1 cellular context compared by ENCODE assay signal in genomic region chr16:47475786-47476185, GRCh38.
A peak's percentile ranks its signal among the peaks of the same experiment; 100 is the strongest.
TF ChIP-seq lines count a peak whose summit lies in the region.

No MANE protein-coding gene starts in this region.

TF ChIP-seq in HepG2, 621 proteins besides CTCF, POLR2A, EP300 and RAD21 (continued from another document and continues in another):
- TF ChIP-seq REST (IDR thresholded peaks at IDR 0.05; ENCODE audit: borderline replicate concordance in 1 of 2, low read depth in 1 of 2, low read length in 2 of 2) (peak in 1 of 2 experiments; percentile 15; a peak in 1 of 4 replicates), ZNF503 (CRISPR knock-in tag; IDR thresholded peaks at IDR 0.05) (peak; percentile 58; the same call in 1 of the 2 replicates), ZNF460 (CRISPR knock-in tag; IDR thresholded peaks at IDR 0.05; ENCODE audit: borderline replicate concordance) (no peak), ZSCAN30 (CRISPR knock-in tag; IDR thresholded peaks at IDR 0.05) (no peak), HOXD1 (CRISPR knock-in tag; IDR thresholded peaks at IDR 0.05) (no peak; the same call in 1 of the 2 replicates), TFE3 (CRISPR knock-in tag; IDR thresholded peaks at IDR 0.05) (peak; percentile 83), NFIC (IDR thresholded peaks at IDR 0.05; ENCODE audit: low read length) (peak; percentile 88), STAG1 (CRISPR knock-in tag; IDR thresholded peaks at IDR 0.05) (peak; percentile 24; the same call in 1 of the 2 replicates), ZNF362 (CRISPR knock-in tag; IDR thresholded peaks at IDR 0.05; ENCODE audit: borderline replicate concordance) (peak; percentile 96), ZBTB20 (CRISPR knock-in tag; IDR thresholded peaks at IDR 0.05; ENCODE audit: borderline replicate concordance, low read depth) (peak; percentile 77; the same call in 1 of the 2 replicates), ELF1 (CRISPR knock-in tag; IDR thresholded peaks at IDR 0.05) (no peak), E2F1 (CRISPR knock-in tag; IDR thresholded peaks at IDR 0.05) (no peak), NFAT5 (CRISPR knock-in tag; IDR thresholded peaks at IDR 0.05) (no peak), ZNF331 (CRISPR knock-in tag; IDR thresholded peaks at IDR 0.05) (peak; percentile 81), TBX2 (CRISPR knock-in tag; IDR thresholded peaks at IDR 0.05; ENCODE audit: borderline replicate concordance) (peak; percentile 82; the same call in 1 of the 2 replicates), ZBTB25 (CRISPR knock-in tag; IDR thresholded peaks at IDR 0.05) (peak; percentile 59; the same call in 1 of the 2 replicates), HDAC2 (CRISPR knock-in tag; IDR thresholded peaks at IDR 0.05) (peak; percentile 93), ZSCAN25 (CRISPR knock-in tag; IDR thresholded peaks at IDR 0.05) (0 out of 2 replicates have a peak, but pooled peaks have one; percentile 20), USF2 (IDR thresholded peaks at IDR 0.05; ENCODE audit: low read depth, low read length) (no peak), USF2 (CRISPR knock-in tag; IDR thresholded peaks at IDR 0.05; ENCODE audit: borderline replicate concordance) (no peak), ZNF770 (CRISPR knock-in tag; IDR thresholded peaks at IDR 0.05) (peak; percentile 51), ZNF639 (CRISPR knock-in tag; conservative IDR thresholded peaks at IDR 0.05) (0 out of 2 replicates have a peak, but pooled peaks have one; percentile 24), KAT7 (CRISPR knock-in tag; IDR thresholded peaks at IDR 0.05; ENCODE audit: borderline replicate concordance) (peak; percentile 83; the same call in 1 of the 2 replicates), ZNF766 (CRISPR knock-in tag; IDR thresholded peaks at IDR 0.05; ENCODE audit: borderline replicate concordance) (no peak), MYPOP (CRISPR knock-in tag; IDR thresholded peaks at IDR 0.05) (no peak), SOX13 (IDR thresholded peaks at IDR 0.05) (no peak), SOX13 (CRISPR knock-in tag; conservative IDR thresholded peaks at IDR 0.05 in 1 of 2, IDR thresholded peaks at IDR 0.05 in 1 of 2) (peak in 1 of 2 experiments; percentile 83; a peak in 2 of 4 replicates), ZNF652 (CRISPR knock-in tag; IDR thresholded peaks at IDR 0.05; ENCODE audit: borderline replicate concordance, low read depth) (peak; percentile 63; the same call in 1 of the 2 replicates)
